In the genomic region with DNA sequence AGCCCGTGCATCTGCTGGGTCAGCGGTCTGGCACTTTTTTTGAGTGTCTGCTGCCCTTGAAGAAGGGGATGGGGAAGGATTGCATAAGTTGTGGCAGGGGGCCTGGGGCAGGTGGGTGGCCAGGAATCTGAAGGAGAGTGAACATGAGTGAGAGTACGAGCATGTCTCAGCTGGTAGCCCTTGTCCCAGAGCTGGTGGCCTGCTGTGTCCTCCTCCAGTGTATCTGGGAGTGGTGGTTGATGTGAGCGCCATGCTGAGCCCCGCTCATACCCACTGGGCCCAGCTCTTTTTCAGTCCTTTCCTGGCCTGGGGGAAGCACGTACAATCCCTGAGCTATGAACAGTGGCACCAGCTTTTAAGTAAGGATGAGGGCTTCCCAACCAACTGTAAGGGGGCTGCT, we compare ENCODE assay signal across 1 cellular context.
TF ChIP-seq lines count a peak whose summit lies in the region.

No MANE protein-coding gene starts in this region.

TF ChIP-seq in GM23338, 12 proteins besides CTCF, POLR2A, EP300 and RAD21 (continued from another document):
- TF ChIP-seq, protein P1, sequence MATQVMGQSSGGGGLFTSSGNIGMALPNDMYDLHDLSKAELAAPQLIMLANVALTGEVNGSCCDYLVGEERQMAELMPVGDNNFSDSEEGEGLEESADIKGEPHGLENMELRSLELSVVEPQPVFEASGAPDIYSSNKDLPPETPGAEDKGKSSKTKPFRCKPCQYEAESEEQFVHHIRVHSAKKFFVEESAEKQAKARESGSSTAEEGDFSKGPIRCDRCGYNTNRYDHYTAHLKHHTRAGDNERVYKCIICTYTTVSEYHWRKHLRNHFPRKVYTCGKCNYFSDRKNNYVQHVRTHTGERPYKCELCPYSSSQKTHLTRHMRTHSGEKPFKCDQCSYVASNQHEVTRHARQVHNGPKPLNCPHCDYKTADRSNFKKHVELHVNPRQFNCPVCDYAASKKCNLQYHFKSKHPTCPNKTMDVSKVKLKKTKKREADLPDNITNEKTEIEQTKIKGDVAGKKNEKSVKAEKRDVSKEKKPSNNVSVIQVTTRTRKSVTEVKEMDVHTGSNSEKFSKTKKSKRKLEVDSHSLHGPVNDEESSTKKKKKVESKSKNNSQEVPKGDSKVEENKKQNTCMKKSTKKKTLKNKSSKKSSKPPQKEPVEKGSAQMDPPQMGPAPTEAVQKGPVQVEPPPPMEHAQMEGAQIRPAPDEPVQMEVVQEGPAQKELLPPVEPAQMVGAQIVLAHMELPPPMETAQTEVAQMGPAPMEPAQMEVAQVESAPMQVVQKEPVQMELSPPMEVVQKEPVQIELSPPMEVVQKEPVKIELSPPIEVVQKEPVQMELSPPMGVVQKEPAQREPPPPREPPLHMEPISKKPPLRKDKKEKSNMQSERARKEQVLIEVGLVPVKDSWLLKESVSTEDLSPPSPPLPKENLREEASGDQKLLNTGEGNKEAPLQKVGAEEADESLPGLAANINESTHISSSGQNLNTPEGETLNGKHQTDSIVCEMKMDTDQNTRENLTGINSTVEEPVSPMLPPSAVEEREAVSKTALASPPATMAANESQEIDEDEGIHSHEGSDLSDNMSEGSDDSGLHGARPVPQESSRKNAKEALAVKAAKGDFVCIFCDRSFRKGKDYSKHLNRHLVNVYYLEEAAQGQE (IDR thresholded peaks at IDR 0.05; ENCODE audit: unreplicated experiment) = no peak
- TF ChIP-seq STAT1 (IDR thresholded peaks at IDR 0.05; ENCODE audit: unreplicated experiment) = no peak
TF ChIP-seq in GM23338: peak in this region for 0.
